ENCODE assay signal across 21 cellular contexts in genomic region chr15:87200149-87200548, GRCh38.
A peak's percentile ranks its signal among the peaks of the same experiment; 100 is the strongest.
DNase-seq lines count a peak whose midpoint lies in the region; ATAC-seq, FAIRE-seq and TF ChIP-seq lines count a peak whose summit lies in the region.
"Had no signal": no experiment of that assay in that cellular context is flagged by ENCODE, and none has a peak within 500 bp of the region (broad histone marks: within the 10 kb centered on the region; RNA-seq: fewer than 3 reads in every experiment).

No MANE protein-coding gene starts in this region.

- H3K27ac ChIP-seq in H1 (ENCODE audit: low read depth, low read length) (no peak overlapping the region), neuronal stem cell (replicated peaks; ENCODE audit: low read length) (no peak overlapping the region), tibial nerve (no peak overlapping the region)
- H3K27ac ChIP-seq: BLaER1 treated with 17β-estradiol and CSF1 and Interleukin-3, amounts not matched to agents 10 nM and 100 nM had no signal

- no peak for TF ChIP-seq RAD21 in H1 (IDR thresholded peaks at IDR 0.05 in 1 of 2, conservative IDR thresholded peaks at IDR 0.05 in 1 of 2; ENCODE audit: low read depth in 2 of 2, low read length in 2 of 2)

- ATAC-seq in sciatic nerve (no peak), HG03039 (IDR thresholded peaks at IDR 0.05; ENCODE audit: unreplicated experiment) (no peak)
- ATAC-seq: HepG2 had no signal

- H4K5ac ChIP-seq in H1 (ENCODE audit: insufficient read length, low read depth, low read length), result peak overlapping the region; percentile 12

- H3K9me3 ChIP-seq in H1 (ENCODE audit: insufficient read depth in 2 of 2, low read depth in 1 of 2, low read length in 1 of 2), result no peaks in the 10 kb centered on the region
- H3K9me3 ChIP-seq in neuronal stem cell (replicated peaks in 1 of 2; ENCODE audit: control insufficient read depth in 2 of 2, insufficient read depth in 1 of 2, low read depth in 1 of 2, low read length in 2 of 2), result no peaks in the 10 kb centered on the region
- no peaks in the 10 kb centered on the region for H3K9me3 ChIP-seq in tibial nerve
- H3K9me3 ChIP-seq: BLaER1 treated with 17β-estradiol and CSF1 and Interleukin-3, amounts not matched to agents 10 nM and 100 nM had no signal

- H3K56ac ChIP-seq in H1 (replicated peaks; ENCODE audit: insufficient read length, low read depth, low read length), result no peak overlapping the region

- 89% methylated on average over 2 of the region's 2 CpGs; no CpG with 5 or more reads in 1 of the 2 experiments for WGBS in H1 (ENCODE audit: extremely low coverage in 1 of 2, insufficient coverage in 1 of 2, insufficient read length in 1 of 2, insufficient replicate concordance in 2 of 2, low coverage in 1 of 2, low lambda C conversion rate in 2 of 2, missing lambda C conversion rate in 1 of 2), 2 experiments
- WGBS in neuronal stem cell (ENCODE audit: extremely low coverage in 2 of 2, insufficient read length in 2 of 2, insufficient replicate concordance in 1 of 2), 2 donors, result no CpG with 5 or more reads among the region's 2 CpGs
- WGBS in tibial nerve, 2 donors, result 90 to 95% methylated on average over 2 of the region's 2 CpGs

- H4K91ac ChIP-seq in H1 (replicated peaks; ENCODE audit: insufficient read length, low read length) (no peak overlapping the region), neuronal stem cell (ENCODE audit: low read depth, low read length, poor library complexity) (peak overlapping the region; percentile 12)

- no peak overlapping the region for H4K8ac ChIP-seq in H1 (ENCODE audit: extremely low read depth, insufficient read depth, low read length)
- no peak overlapping the region for H4K8ac ChIP-seq in neuronal stem cell (ENCODE audit: low read depth, low read length)

- no peak overlapping the region for H2AK5ac ChIP-seq in H1 (ENCODE audit: low read depth, low read length)
- no peak overlapping the region for H2AK5ac ChIP-seq in neuronal stem cell (ENCODE audit: low read depth, low read length)

- H3K23ac ChIP-seq in H1 (ENCODE audit: insufficient read length) (no peak overlapping the region), neuronal stem cell (ENCODE audit: low read depth, low read length, poor library complexity) (no peak overlapping the region)

- H2BK20ac ChIP-seq in H1 (ENCODE audit: low read length), result no peak overlapping the region

- H3K4me2 ChIP-seq in H1 (ENCODE audit: insufficient read depth in 1 of 2, low read depth in 2 of 2, low read length in 2 of 2), result no peak overlapping the region
- no peak overlapping the region for H3K4me2 ChIP-seq in neuronal stem cell (ENCODE audit: insufficient read depth, low read length, poor library complexity, severe bottlenecking)
- H3K4me2 ChIP-seq: BLaER1 treated with 17β-estradiol and CSF1 and Interleukin-3, amounts not matched to agents 10 nM and 100 nM had no signal

- FAIRE-seq in H1 (lab: Jason Lieb, UNC), result no peak
- FAIRE-seq: G401.6, GM12891, GM19239, HepG2, HTR-8/SVneo had no signal

- POLR2A ChIA-PET in H1 (lab: Charles Lee; ENCODE audit: partially characterized antibody), result no interaction called here

- H3K27me3 ChIP-seq in H1 (replicated peaks in 1 of 4; ENCODE audit: control insufficient read depth in 3 of 4, extremely low read depth in 1 of 4, insufficient read depth in 3 of 4, low read length in 3 of 4) (no peaks in the 10 kb centered on the region), neuronal stem cell (ENCODE audit: control insufficient read depth in 3 of 3, insufficient read depth in 3 of 3, low read depth in 1 of 3, low read length in 3 of 3) (no peaks in the 10 kb centered on the region), tibial nerve (no peaks in the 10 kb centered on the region)
- H3K27me3 ChIP-seq: BLaER1 treated with 17β-estradiol and CSF1 and Interleukin-3, amounts not matched to agents 10 nM and 100 nM had no signal

- H3K9ac ChIP-seq in H1 (replicated peaks in 1 of 4; ENCODE audit: extremely low read depth in 1 of 4, low read depth in 3 of 4, low read length in 3 of 4) (no peak overlapping the region), neuronal stem cell (ENCODE audit: low read depth, low read length, poor library complexity) (no peak overlapping the region)
- H3K9ac ChIP-seq: BLaER1 treated with 17β-estradiol and CSF1 and Interleukin-3, amounts not matched to agents 10 nM and 100 nM had no signal

- H3K79me1 ChIP-seq in H1 (ENCODE audit: low read depth, low read length), result no peaks in the 10 kb centered on the region
- no peaks in the 10 kb centered on the region for H3K79me1 ChIP-seq in neuronal stem cell (ENCODE audit: low read depth, low read length)

- no peak for TF ChIP-seq CTCF in H1 (IDR thresholded peaks at IDR 0.05; ENCODE audit: control extremely low read depth in 1 of 3, insufficient read depth in 1 of 3, low read depth in 1 of 3, low read length in 3 of 3)
- TF ChIP-seq CTCF in tibial nerve (IDR thresholded peaks at IDR 0.05), result no peak

- intact Hi-C loops in sciatic nerve (cut with DNase I), result no loop called here

- no peak overlapping the region for H2BK15ac ChIP-seq in H1 (ENCODE audit: low read length)
- no peak overlapping the region for H2BK15ac ChIP-seq in neuronal stem cell (ENCODE audit: low read length)

- H2BK120ac ChIP-seq in H1 (replicated peaks; ENCODE audit: low read depth, low read length) (no peak overlapping the region), neuronal stem cell (ENCODE audit: low read depth, low read length) (no peak overlapping the region)

- CTCF ChIA-PET in H1 (lab: Charles Lee; ENCODE audit: partially characterized antibody), result interaction anchor here (0.6 kb wide), 1 partner anchor 236 kb away, joined by 4 read pairs; no protein-coding TSS in a partner anchor

- H3K36me3 ChIP-seq in H1 (ENCODE audit: control insufficient read depth in 2 of 4, insufficient read depth in 4 of 4, low read length in 3 of 4) (no peaks in the 10 kb centered on the region; a peak in 1 of 8 replicates), neuronal stem cell (replicated peaks in 1 of 2; ENCODE audit: control insufficient read depth in 2 of 2, insufficient read depth in 2 of 2, low read length in 2 of 2) (no peaks in the 10 kb centered on the region), tibial nerve (no peaks in the 10 kb centered on the region)
- H3K36me3 ChIP-seq: BLaER1 treated with 17β-estradiol and CSF1 and Interleukin-3, amounts not matched to agents 10 nM and 100 nM had no signal

- no peak overlapping the region for H3K18ac ChIP-seq in H1 (ENCODE audit: extremely low read depth, low read length)
- H3K18ac ChIP-seq in neuronal stem cell (ENCODE audit: low read length), result no peak overlapping the region

- H3K79me2 ChIP-seq in H1 (ENCODE audit: control insufficient read depth in 1 of 2, insufficient read depth in 2 of 2, low read length in 2 of 2), result no peaks in the 10 kb centered on the region

- H3K4ac ChIP-seq in H1 (replicated peaks; ENCODE audit: insufficient read length, low read depth, low read length), result no peak overlapping the region
- no peak overlapping the region for H3K4ac ChIP-seq in neuronal stem cell (ENCODE audit: low read length)

- H2BK5ac ChIP-seq in H1 (ENCODE audit: low read depth, low read length), result no peak overlapping the region
- no peak overlapping the region for H2BK5ac ChIP-seq in neuronal stem cell (ENCODE audit: low read length)

- no peaks in the 10 kb centered on the region for H4K20me1 ChIP-seq in H1 (replicated peaks in 1 of 2; ENCODE audit: control insufficient read depth in 1 of 2, insufficient read depth in 2 of 2, low read length in 2 of 2)
- H4K20me1 ChIP-seq: BLaER1 treated with 17β-estradiol and CSF1 and Interleukin-3, amounts not matched to agents 10 nM and 100 nM had no signal

- H3K14ac ChIP-seq in H1 (ENCODE audit: insufficient read length) (no peak overlapping the region), neuronal stem cell (ENCODE audit: low read length) (no peak overlapping the region)

- TF ChIP-seq EP300 in H1 (IDR thresholded peaks at IDR 0.05; ENCODE audit: borderline replicate concordance in 1 of 2, low read depth in 2 of 2, low read length in 2 of 2) (no peak), tibial nerve (IDR thresholded peaks at IDR 0.05) (no peak)

- TF ChIP-seq POLR2A in H1 (IDR thresholded peaks at IDR 0.05; ENCODE audit: control extremely low read depth in 1 of 2, low read depth in 2 of 2, low read length in 2 of 2) (no peak), tibial nerve (IDR thresholded peaks at IDR 0.05) (no peak)

- H2AFZ ChIP-seq in H1 (ENCODE audit: low read length) (no peak overlapping the region), neuronal stem cell (ENCODE audit: low read length) (no peak overlapping the region)

- H3K4me3 ChIP-seq in H1 (ENCODE audit: extremely low read depth in 1 of 4, insufficient read depth in 2 of 4, low read depth in 3 of 4, low read length in 4 of 4) (no peak overlapping the region), neuronal stem cell (ENCODE audit: low read length in 2 of 2) (no peak overlapping the region), tibial nerve (no peak overlapping the region)
- H3K4me3 ChIP-seq: BLaER1 treated with 17β-estradiol and CSF1 and Interleukin-3, amounts not matched to agents 10 nM and 100 nM had no signal

- H3K4me1 ChIP-seq in H1 (replicated peaks in 1 of 4; ENCODE audit: control insufficient read depth in 3 of 4, insufficient read depth in 4 of 4, low read length in 3 of 4) (peaks cover 0 to 5% (median under 1%) of the 10 kb centered on the region in 4 experiments; a peak in 1 of 7 replicates), neuronal stem cell (ENCODE audit: control insufficient read depth in 2 of 2, insufficient read depth in 1 of 2, low read depth in 1 of 2, low read length in 2 of 2) (no peaks in the 10 kb centered on the region), tibial nerve (no peaks in the 10 kb centered on the region)
- H3K4me1 ChIP-seq: BLaER1 treated with 17β-estradiol and CSF1 and Interleukin-3, amounts not matched to agents 10 nM and 100 nM had no signal

- H3K23me2 ChIP-seq in H1 (ENCODE audit: low read depth, low read length), result no peaks in the 10 kb centered on the region

- H2BK12ac ChIP-seq in H1 (ENCODE audit: low read depth, low read length), result no peak overlapping the region
- H2BK12ac ChIP-seq in neuronal stem cell (ENCODE audit: low read length), result no peak overlapping the region

- DNase-seq in DMS 273 treated with DMSO at 0.1 percent for 48 hours (lab: John Stamatoyannopoulos, UW) (peak; percentile 59), NCI-H524 (lab: John Stamatoyannopoulos, UW) (peak; percentile 77 to 93), H1 (ENCODE audit: low read depth in 1 of 2, low spot score in 2 of 2) (no peak), neuronal stem cell (ENCODE audit: low spot score) (no peak), tibial nerve (ENCODE audit: low spot score in 2 of 2) (no peak), sciatic nerve (ENCODE audit: low spot score) (no peak), NCI-H2081 (lab: John Stamatoyannopoulos, UW) (no peak)
- DNase-seq: 8988T; Calu3; CD4-positive, CD25-positive, alpha-beta regulatory T cell; DMS153; DMS79 treated with DMSO at 0.1 percent for 48 hours; EL; H7 had no signal

TF ChIP-seq in H1, 55 proteins besides CTCF, POLR2A, EP300 and RAD21 (continues in another document):
- TF ChIP-seq PHF8 (conservative IDR thresholded peaks at IDR 0.05; ENCODE audit: low read depth, low read length) (no peak), GABPA (IDR thresholded peaks at IDR 0.05; ENCODE audit: borderline replicate concordance, insufficient read depth, low read length) (no peak), CEBPB (IDR thresholded peaks at IDR 0.05; ENCODE audit: low read depth, low read length) (no peak), CTBP2 (IDR thresholded peaks at IDR 0.05; ENCODE audit: borderline replicate concordance, insufficient read depth, insufficient read length, low read length) (no peak)

Comparison
In these comparisons a context has a peak if more than half of its experiments do, and no peak if none do; other contexts are left out.
1. DNase-seq: peak in DMS 273 treated with DMSO at 0.1 percent for 48 hours (single experiment) and NCI-H524 (2 of 2); none in H1 (0 of 2), neuronal stem cell (single experiment), tibial nerve (0 of 2), sciatic nerve (single experiment) and NCI-H2081 (0 of 2).